19 cellular contexts compared by ENCODE assay signal in the genomic region with DNA sequence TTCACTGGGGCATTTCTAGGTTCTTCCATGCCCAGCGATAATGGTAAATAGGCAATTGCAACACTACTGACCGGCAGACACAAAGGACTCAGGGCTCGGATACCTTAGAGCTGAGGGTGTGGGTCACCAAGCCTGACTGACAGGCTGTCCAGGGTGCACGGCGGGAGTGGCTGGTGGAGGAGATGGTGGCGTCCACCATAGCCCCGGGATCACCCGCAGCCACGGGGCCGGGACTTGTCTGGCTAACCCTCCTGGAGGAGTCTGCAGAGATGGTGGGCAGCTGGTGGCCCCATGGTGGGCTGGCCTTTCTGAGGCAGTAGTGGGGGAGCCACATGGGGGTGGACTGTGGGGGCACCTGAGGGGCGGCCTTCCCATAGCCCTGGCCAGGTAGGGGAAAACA. TPM values are rescaled to one million over a fixed set of nuclear protein-coding genes. Genes with fewer than 3 reads are reported as not detected.
DNase-seq lines count a peak whose midpoint lies in the region; ATAC-seq and TF ChIP-seq lines count a peak whose summit lies in the region.
"Had no signal": no experiment of that assay in that cellular context is flagged by ENCODE, and none has a peak within 500 bp of the region (broad histone marks: within the 10 kb centered on the region; RNA-seq: fewer than 3 reads in every experiment).

No MANE protein-coding gene starts in this region.

- H3K9me3 ChIP-seq in esophagus (ENCODE audit: control insufficient read depth in 2 of 2, insufficient read depth in 1 of 2, low read depth in 1 of 2, low read length in 1 of 2) (peaks cover 0 to 10% of the 10 kb centered on the region in 2 donors), osteoblast (ENCODE audit: low read depth, low read length) (peaks cover 6% of the 10 kb centered on the region), gastrocnemius medialis (no peaks in the 10 kb centered on the region), Karpas-422 (ENCODE audit: low read length) (peaks cover 12% of the 10 kb centered on the region)

- peak; percentile 38 for ATAC-seq in esophagus mucosa
- ATAC-seq in gastrocnemius medialis: no peak
- no peak for ATAC-seq in GM18907 (IDR thresholded peaks at IDR 0.05; ENCODE audit: unreplicated experiment)
- ATAC-seq: GM12878 had no signal

- DNase-seq in osteoblast (ENCODE audit: insufficient read length, low spot score, missing footprints): peak; percentile 52
- DNase-seq in gastrocnemius medialis: peak in 1 of 2 donors; percentile 32
- DNase-seq in Karpas-422: no peak
- no peak for DNase-seq in DMS114 treated with DMSO at 0.1 percent for 48 hours (lab: John Stamatoyannopoulos, UW; ENCODE audit: unreplicated experiment)
- DNase-seq in D341Med (ENCODE audit: low spot score): no peak
- DNase-seq: C1 segment of cervical spinal cord; Calu3; CD4-positive, alpha-beta memory T cell; COR-L47; DMS79; EL; GDM1; GOT3; HFFc6 had no signal

- H3K4me3 ChIP-seq in esophagus (ENCODE audit: low read depth in 1 of 2, low read length in 2 of 2): no peak overlapping the region
- no peak overlapping the region for H3K4me3 ChIP-seq in osteoblast (ENCODE audit: insufficient read depth, low read length)
- no peak overlapping the region for H3K4me3 ChIP-seq in gastrocnemius medialis
- no peak overlapping the region for H3K4me3 ChIP-seq in Karpas-422 (ENCODE audit: low read length)
- H3K4me3 ChIP-seq: GM12878, HAP-1 had no signal

- H3K27ac ChIP-seq in esophagus (ENCODE audit: low read depth in 2 of 2, low read length in 1 of 2): peak overlapping the region; percentile 15 to 72
- H3K27ac ChIP-seq in osteoblast (ENCODE audit: low read depth, low read length): no peak overlapping the region
- H3K27ac ChIP-seq in gastrocnemius medialis: peak overlapping the region in 3 of 4 donors; percentile 97 to 99 (median 97)
- no peak overlapping the region for H3K27ac ChIP-seq in Karpas-422 (ENCODE audit: low read length)

- in situ Hi-C loops in gastrocnemius medialis (cut with MboI; ENCODE audit: low sequenced_read_pairs in 4 of 4): no loop called here

- intact Hi-C loops in gastrocnemius medialis (cut with DNase I; ENCODE audit: low total_unique reads): no loop called here

- no peaks in the 10 kb centered on the region for H3K9me2 ChIP-seq in Karpas-422 (replicated peaks; ENCODE audit: insufficient read depth, low read length)

- TF ChIP-seq CTCF in osteoblast (IDR thresholded peaks at IDR 0.05; ENCODE audit: extremely low read depth, low read depth, low read length) (no peak), gastrocnemius medialis (IDR thresholded peaks at IDR 0.05 in 4 of 5, conservative IDR thresholded peaks at IDR 0.05 in 1 of 5) (no peak)

- H3K4me1 ChIP-seq in esophagus (ENCODE audit: control insufficient read depth in 2 of 2, insufficient read depth in 2 of 2, low read length in 1 of 2) (peaks cover 0 to 10% of the 10 kb centered on the region in 2 donors), osteoblast (ENCODE audit: insufficient read depth, low read length) (no peaks in the 10 kb centered on the region), gastrocnemius medialis (peaks cover 30 to 31% of the 10 kb centered on the region in 2 donors), Karpas-422 (ENCODE audit: low read length) (no peaks in the 10 kb centered on the region)
- H3K4me1 ChIP-seq: HAP-1 had no signal

- H2AFZ ChIP-seq in osteoblast (ENCODE audit: low read length): no peak overlapping the region
- no peak overlapping the region for H2AFZ ChIP-seq in Karpas-422 (ENCODE audit: low read length)

- 70 to 87% methylated on average over 8 to 11 of the region's 11 CpGs for WGBS in esophagus, 2 donors

- H4K20me1 ChIP-seq in osteoblast (ENCODE audit: insufficient read depth, low read length) (no peaks in the 10 kb centered on the region), Karpas-422 (ENCODE audit: insufficient read depth, low read depth, low read length) (no peaks in the 10 kb centered on the region)

- no peak overlapping the region for H3K9ac ChIP-seq in Karpas-422 (ENCODE audit: low read length)

- no peaks in the 10 kb centered on the region for H3K36me3 ChIP-seq in esophagus (ENCODE audit: control insufficient read depth in 2 of 2, insufficient read depth in 2 of 2, low read length in 1 of 2)
- H3K36me3 ChIP-seq in osteoblast (ENCODE audit: insufficient read depth, low read length): no peaks in the 10 kb centered on the region
- H3K36me3 ChIP-seq in gastrocnemius medialis: no peaks in the 10 kb centered on the region
- no peaks in the 10 kb centered on the region for H3K36me3 ChIP-seq in Karpas-422 (ENCODE audit: insufficient read depth, low read length)
- H3K36me3 ChIP-seq: HAP-1 had no signal

- TF ChIP-seq POLR2A in gastrocnemius medialis (IDR thresholded peaks at IDR 0.05): no peak

- H3K4me2 ChIP-seq in osteoblast (ENCODE audit: insufficient read depth, low read length) (no peak overlapping the region), Karpas-422 (ENCODE audit: low read depth, low read length, poor library complexity, severe bottlenecking) (no peak overlapping the region)

- no peaks in the 10 kb centered on the region for H3K27me3 ChIP-seq in esophagus (ENCODE audit: control insufficient read depth in 1 of 2, insufficient read depth in 2 of 2, low read length in 2 of 2)
- peaks cover 21% of the 10 kb centered on the region for H3K27me3 ChIP-seq in osteoblast (ENCODE audit: insufficient read depth, low read length)
- no peaks in the 10 kb centered on the region for H3K27me3 ChIP-seq in gastrocnemius medialis
- H3K27me3 ChIP-seq in Karpas-422 (ENCODE audit: low read length): no peaks in the 10 kb centered on the region

- H3K79me2 ChIP-seq in osteoblast (ENCODE audit: insufficient read depth, low read length) (no peaks in the 10 kb centered on the region), Karpas-422 (ENCODE audit: low read length) (no peaks in the 10 kb centered on the region)

RNA-seq across cellular contexts. Expression of a gene that starts 11.7 kb away (rescaled TPM):
- 10 to 100 TPM; 12.4 to 14.4 TPM for polyA plus RNA-seq in esophagus
- 20.1 TPM for total RNA-seq in esophagus mucosa
- total RNA-seq in osteoblast: 0.29 and 0.36 TPM in 2 replicates
- total RNA-seq in gastrocnemius medialis: 100 to 1,000 TPM; 177 to 281 (median 244) TPM
- not detected in 2 replicates for total RNA-seq in Karpas-422 (2014; rRNA removed; shearing (Covaris generic); ENCODE audit: low replicate concordance)

RNA-seq across cellular contexts. Expression of a gene that starts 28.7 kb away (rescaled TPM):
- 10 to 100 TPM; 18.0 to 19.2 TPM for polyA plus RNA-seq in esophagus
- 52.9 TPM for total RNA-seq in esophagus mucosa
- total RNA-seq in osteoblast: 3.5 and 3.6 TPM in 2 replicates
- 1 to 10 TPM; 2.9 to 8.5 (median 5.8) TPM for total RNA-seq in gastrocnemius medialis
- total RNA-seq in Karpas-422 (2014; rRNA removed; shearing (Covaris generic); ENCODE audit: low replicate concordance): 1.7 and 6.9 TPM in 2 replicates

Comparison
In these comparisons a context has a peak if more than half of its experiments do, and no peak if none do; other contexts are left out.
1. H3K27ac ChIP-seq: peak in esophagus (2 of 2) and gastrocnemius medialis (3 of 4); none in osteoblast (single experiment) and Karpas-422 (single experiment).
2. RNA of a gene that starts 11.7 kb away (total RNA-seq): 177 to 281 TPM in gastrocnemius medialis and 20.1 TPM in esophagus mucosa (single experiment); 0.29 to 0.36 TPM in osteoblast and not detected in Karpas-422; every median in the first group is over 10 times any median in the second.